In the genomic region with DNA sequence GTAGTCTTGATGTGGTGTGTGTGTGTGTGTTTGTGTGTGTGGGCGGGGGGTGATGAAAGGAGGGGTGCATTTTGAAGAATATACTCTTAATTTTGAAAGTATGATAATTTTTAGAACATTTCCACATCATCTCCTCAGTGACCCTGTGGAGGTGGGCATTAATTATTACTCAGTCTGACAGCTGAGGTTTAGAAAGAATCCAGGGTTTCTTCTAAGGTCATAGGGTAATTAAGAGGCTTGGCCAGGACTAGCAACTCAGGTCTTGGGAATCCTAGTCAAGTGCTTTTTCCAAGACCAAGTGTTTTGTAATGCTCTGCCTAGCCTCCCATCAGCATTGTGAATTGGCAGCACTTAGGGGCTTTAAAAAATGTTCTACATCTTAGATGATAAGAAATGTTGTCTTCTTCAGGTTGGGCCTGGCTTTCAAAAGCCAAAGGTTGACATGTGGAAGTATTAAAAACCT, we compare ENCODE assay signal across 9 cellular contexts.
DNase-seq lines count a peak whose midpoint lies in the region; ATAC-seq and TF ChIP-seq lines count a peak whose summit lies in the region.
"Had no signal": no experiment of that assay in that cellular context is flagged by ENCODE, and none has a peak within 500 bp of the region (broad histone marks: within the 10 kb centered on the region; RNA-seq: fewer than 3 reads in every experiment).

No MANE protein-coding gene starts in this region.

- H3K4me1 ChIP-seq in heart right ventricle, result peaks cover 20 to 100% (median 94%) of the 10 kb centered on the region in 9 donors
- peaks cover 79% of the 10 kb centered on the region for H3K4me1 ChIP-seq in lower lobe of right lung
- H3K4me1 ChIP-seq in vagina, result peaks cover 55% of the 10 kb centered on the region

- no peaks in the 10 kb centered on the region for H3K9me3 ChIP-seq in heart right ventricle
- no peaks in the 10 kb centered on the region for H3K9me3 ChIP-seq in lower lobe of right lung
- H3K9me3 ChIP-seq in vagina, result no peaks in the 10 kb centered on the region

- DNase-seq in heart right ventricle (no peak), cardiac septum (ENCODE audit: low spot score) (no peak), astrocyte of the spinal cord (ENCODE audit: low read depth, low spot score) (peak; percentile 80), lower lobe of right lung (no peak), vagina (ENCODE audit: extremely low spot score in 2 of 2) (no peak), DMS153 treated with DMSO at 0.1 percent for 48 hours (lab: John Stamatoyannopoulos, UW; ENCODE audit: unreplicated experiment) (no peak)
- DNase-seq: DMS79 treated with DMSO at 0.1 percent for 48 hours had no signal

- peak overlapping the region in 2 of 10 donors; percentile 46 to 59 for H3K4me3 ChIP-seq in heart right ventricle
- H3K4me3 ChIP-seq in astrocyte of the spinal cord (ENCODE audit: low read depth, low read length), result no peak overlapping the region
- no peak overlapping the region for H3K4me3 ChIP-seq in lower lobe of right lung
- H3K4me3 ChIP-seq in vagina, result no peak overlapping the region

- in situ Hi-C loops in astrocyte of the spinal cord (cut with HindIII; ENCODE audit: low sequenced_read_pairs), result no loop called here

- H3K27ac ChIP-seq in heart right ventricle (peak overlapping the region in 8 of 10 donors; percentile 41 to 94 (median 86)), lower lobe of right lung (peak overlapping the region; percentile 88), vagina (peak overlapping the region; percentile 92)

- TF ChIP-seq CTCF in heart right ventricle (IDR thresholded peaks at IDR 0.05) (no peak), astrocyte of the spinal cord (IDR thresholded peaks at IDR 0.05; ENCODE audit: low read depth, low read length) (no peak), lower lobe of right lung (IDR thresholded peaks at IDR 0.05) (no peak), vagina (IDR thresholded peaks at IDR 0.05) (no peak)

- WGBS in heart right ventricle, 2 donors, result 93% methylated on average over 1 of the region's 1 CpG

- intact Hi-C loops in heart right ventricle (cut with DNase I) (loop anchor here in 3 of 10 donors (2.0 to 10.0 kb wide), 4 partner anchors 46 to 116 kb away; no protein-coding TSS in a partner anchor), cardiac septum (cut with DNase I) (no loop called here), lower lobe of right lung (cut with DNase I) (no loop called here), vagina (cut with DNase I) (no loop called here)

- peak in 1 of 8 donors; percentile 2 for ATAC-seq in heart right ventricle
- peak in 1 of 2 donors; percentile 12 for ATAC-seq in lower lobe of right lung
- no peak for ATAC-seq in GM18520 (IDR thresholded peaks at IDR 0.05; ENCODE audit: unreplicated experiment)
- ATAC-seq in GM21529 (IDR thresholded peaks at IDR 0.05; ENCODE audit: unreplicated experiment), result no peak

- H3K36me3 ChIP-seq in heart right ventricle (peaks cover 0 to 15% (median 0%) of the 10 kb centered on the region in 9 donors), lower lobe of right lung (no peaks in the 10 kb centered on the region), vagina (no peaks in the 10 kb centered on the region)

- no peak for TF ChIP-seq POLR2A in vagina (IDR thresholded peaks at IDR 0.05)

- H3K27me3 ChIP-seq in heart right ventricle, result no peaks in the 10 kb centered on the region
- no peaks in the 10 kb centered on the region for H3K27me3 ChIP-seq in lower lobe of right lung (ENCODE audit: low read depth)
- no peaks in the 10 kb centered on the region for H3K27me3 ChIP-seq in vagina
